ENCODE assay signal across 8 cellular contexts in the genomic region with DNA sequence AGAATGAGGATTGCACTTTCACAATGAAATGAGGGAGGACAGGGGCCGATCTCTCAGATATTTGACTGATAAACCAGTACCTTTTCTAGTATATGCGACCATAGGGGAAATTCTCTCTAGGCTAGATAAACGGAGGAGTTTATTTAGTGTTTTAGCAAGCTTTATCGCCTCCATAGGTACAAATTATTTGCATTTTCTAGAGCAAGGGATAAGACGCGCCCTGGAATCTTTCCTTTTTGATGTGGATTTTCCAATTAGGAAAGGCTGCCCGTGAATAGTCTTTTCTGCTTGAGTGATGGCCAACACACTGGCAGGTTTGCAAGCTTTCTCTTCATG. TPM values are rescaled to one million over a fixed set of nuclear protein-coding genes. Genes with fewer than 3 reads are reported as not detected.
DNase-seq lines count a peak whose midpoint lies in the region; ATAC-seq and TF ChIP-seq lines count a peak whose summit lies in the region.

No MANE protein-coding gene starts in this region.

- no peak for TF ChIP-seq POLR2A in body of pancreas (IDR thresholded peaks at IDR 0.05)

- H3K36me3 Mint-ChIP-seq in natural killer cell treated with Interleukin-12 subunit alpha and Interleukin-12 subunit beta and Interleukin-15 and Interleukin-18, amount 100 ng/mL, for 72 hours = no peaks in the 10 kb centered on the region

- H3K9me3 ChIP-seq in body of pancreas = no peaks in the 10 kb centered on the region

- intact Hi-C loops in body of pancreas (cut with DNase I) = no loop called here

- POLR2A ChIA-PET in BJ (lab: Charles Lee) = no interaction called here

- no peak overlapping the region for H3K27ac ChIP-seq in body of pancreas

- CTCF ChIA-PET in BJ (lab: Yijun Ruan, JAX) = interaction anchor here (0.6 to 1.0 kb wide), 3 partner anchors 8 to 91 kb away, joined by 3 to 5 read pairs (median 5); no protein-coding TSS in a partner anchor

- H3K27me3 ChIP-seq in BJ (ENCODE audit: control insufficient read depth, insufficient read depth, low read length) (no peaks in the 10 kb centered on the region), body of pancreas (no peaks in the 10 kb centered on the region)

- H3K4me3 ChIP-seq in BJ (ENCODE audit: low read depth, low read length) = peak overlapping the region; percentile 56
- peak overlapping the region; percentile 97 for H3K4me3 ChIP-seq in Jurkat, Clone E6-1 (ENCODE audit: low read length)
- H3K4me3 ChIP-seq in choroid plexus epithelial cell (ENCODE audit: low read depth, low read length) = peak overlapping the region; percentile 81
- peak overlapping the region in 1 of 2 donors; percentile 66 for H3K4me3 ChIP-seq in body of pancreas

- no peak for DNase-seq in BJ (ENCODE audit: low read depth)
- no peak for DNase-seq in Jurkat, Clone E6-1 (ENCODE audit: low read depth, low spot score)
- no peak for DNase-seq in choroid plexus epithelial cell (ENCODE audit: low read depth)
- DNase-seq in natural killer cell treated with Interleukin-12 subunit alpha and Interleukin-12 subunit beta and Interleukin-15 and Interleukin-18, amount 100 ng/mL, for 72 hours (ENCODE audit: low spot score) = no peak
- DNase-seq in NCI-H2081 (lab: John Stamatoyannopoulos, UW) = no peak
- DNase-seq in body of pancreas = no peak

- H3K4me1 ChIP-seq in body of pancreas = peaks cover 4% of the 10 kb centered on the region

- WGBS in body of pancreas, 2 donors = 7 to 13% methylated on average over 7 of the region's 7 CpGs

- no peaks in the 10 kb centered on the region for H3K27me3 Mint-ChIP-seq in natural killer cell treated with Interleukin-12 subunit alpha and Interleukin-12 subunit beta and Interleukin-15 and Interleukin-18, amount 100 ng/mL, for 72 hours

- H3K36me3 ChIP-seq in BJ (ENCODE audit: control insufficient read depth, insufficient read depth, low read length) (no peaks in the 10 kb centered on the region), body of pancreas (replicated peaks in 1 of 2; ENCODE audit: insufficient read depth in 1 of 2, low read depth in 2 of 2) (no peaks in the 10 kb centered on the region)

- peak overlapping the region; percentile 90 to 98 for H3K27ac Mint-ChIP-seq in natural killer cell treated with Interleukin-12 subunit alpha and Interleukin-12 subunit beta and Interleukin-15 and Interleukin-18, amount 100 ng/mL, for 72 hours

- no peak for TF ChIP-seq CTCF in BJ (IDR thresholded peaks at IDR 0.05; ENCODE audit: insufficient read depth, low read depth, low read length)
- no peak for TF ChIP-seq CTCF in choroid plexus epithelial cell (conservative IDR thresholded peaks at IDR 0.05; ENCODE audit: low read depth, low read length)
- no peak for TF ChIP-seq CTCF in body of pancreas (IDR thresholded peaks at IDR 0.05)

- no peaks in the 10 kb centered on the region for H3K9me3 Mint-ChIP-seq in natural killer cell treated with Interleukin-12 subunit alpha and Interleukin-12 subunit beta and Interleukin-15 and Interleukin-18, amount 100 ng/mL, for 72 hours

- peak overlapping the region; percentile 100 for H3K4me3 Mint-ChIP-seq in natural killer cell treated with Interleukin-12 subunit alpha and Interleukin-12 subunit beta and Interleukin-15 and Interleukin-18, amount 100 ng/mL, for 72 hours

- ATAC-seq in natural killer cell treated with Interleukin-12 subunit alpha and Interleukin-12 subunit beta and Interleukin-15 and Interleukin-18, amount 100 ng/mL, for 72 hours = no peak
- ATAC-seq in body of pancreas = no peak
- ATAC-seq in HG03442 (IDR thresholded peaks at IDR 0.05; ENCODE audit: unreplicated experiment) = no peak
- no peak for ATAC-seq in GM18517 (IDR thresholded peaks at IDR 0.05; ENCODE audit: unreplicated experiment)

- H3K4me1 Mint-ChIP-seq in natural killer cell treated with Interleukin-12 subunit alpha and Interleukin-12 subunit beta and Interleukin-15 and Interleukin-18, amount 100 ng/mL, for 72 hours (ENCODE audit: low read depth in 2 of 2) = peaks cover 9 to 17% of the 10 kb centered on the region in 2 donors

RNA-seq across cellular contexts. Expression of a gene that starts 0.4 kb away (rescaled TPM):
- 0.86 and 1.0 TPM in 2 replicates for polyA plus RNA-seq in BJ (2011; rRNA removed)
- polyA minus RNA-seq in BJ (2011; rRNA and poly(A)+ RNA removed) = 0.36 and 0.76 TPM in 2 replicates
- 4.6 TPM for polyA plus RNA-seq in Jurkat, Clone E6-1 (2012; ENCODE audit: insufficient read depth, insufficient read length)
- total RNA-seq in natural killer cell treated with Interleukin-12 subunit alpha and Interleukin-12 subunit beta and Interleukin-15 and Interleukin-18, amount 100 ng/mL, for 72 hours = 1 to 10 TPM; 1.4 to 1.7 TPM
- total RNA-seq in body of pancreas = 1 to 10 TPM in 1 of 2 donors, not detected in 1; 2.3 TPM

RNA-seq across cellular contexts. Expression of a gene that starts 10.1 kb away (rescaled TPM):
- 15.4 and 18.0 TPM in 2 replicates for polyA plus RNA-seq in BJ (2011; rRNA removed)
- polyA minus RNA-seq in BJ (2011; rRNA and poly(A)+ RNA removed) = 7.0 and 12.5 TPM in 2 replicates
- 18.3 TPM for polyA plus RNA-seq in Jurkat, Clone E6-1 (2012; ENCODE audit: insufficient read depth, insufficient read length)
- 10 to 100 TPM; 16.2 to 22.0 TPM for total RNA-seq in natural killer cell treated with Interleukin-12 subunit alpha and Interleukin-12 subunit beta and Interleukin-15 and Interleukin-18, amount 100 ng/mL, for 72 hours
- total RNA-seq in body of pancreas = 1 to 10 TPM; 4.9 to 5.6 TPM
